In the genomic region with DNA sequence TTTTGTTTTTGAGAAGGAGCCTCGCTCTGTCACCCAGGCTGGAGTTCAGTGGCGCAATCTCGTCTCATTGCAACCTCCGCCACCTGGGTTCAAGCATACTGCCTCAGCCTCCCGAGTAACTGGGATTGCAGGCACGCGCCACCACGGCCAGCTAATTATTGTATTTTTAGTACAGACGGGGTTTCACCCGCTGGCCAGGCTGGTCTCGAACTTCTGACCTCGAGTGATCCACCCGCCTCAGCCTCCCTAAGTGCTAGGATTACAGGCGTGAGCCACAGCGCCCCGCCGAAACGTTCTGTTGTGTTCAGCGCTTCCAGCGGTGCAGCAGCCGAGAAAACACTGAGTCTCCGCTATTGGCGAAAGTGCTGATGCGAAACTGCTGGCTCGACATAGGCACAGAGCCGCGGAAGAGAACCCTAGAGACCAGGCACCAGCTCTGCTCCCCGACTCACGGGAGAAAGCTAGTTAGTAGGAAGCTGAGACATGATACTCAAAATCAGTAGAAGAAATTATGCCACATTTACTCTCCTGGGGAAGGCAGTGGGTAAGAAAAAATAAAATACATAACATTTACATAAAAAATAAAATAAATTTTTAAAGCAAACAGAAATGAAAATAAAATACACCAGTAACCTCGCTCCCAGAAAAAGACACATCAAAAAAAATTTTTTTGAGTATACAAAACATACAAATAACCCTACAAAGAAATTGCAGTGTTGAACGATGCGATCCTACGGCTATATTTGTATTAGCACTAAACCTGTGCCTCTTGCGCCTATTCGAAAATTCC, we compare ENCODE assay signal across 8 cellular contexts. TPM values are rescaled to one million over a fixed set of nuclear protein-coding genes. Genes with fewer than 3 reads are reported as not detected.
DNase-seq lines count a peak whose midpoint lies in the region; ATAC-seq and TF ChIP-seq lines count a peak whose summit lies in the region.

No MANE protein-coding gene starts in this region.

- peaks cover 37% of the 10 kb centered on the region for H3K4me1 Mint-ChIP-seq in activated CD8-positive, alpha-beta memory T cell treated with anti-CD3 and anti-CD28 coated beads, Interleukin-2, amount 10 ng/mL, durations not matched to agents 7 days and 5 days
- H3K4me1 Mint-ChIP-seq in endothelial cell (ENCODE audit: unreplicated experiment), result peaks cover 15% of the 10 kb centered on the region

- CTCF ChIA-PET in activated CD8-positive, alpha-beta memory T cell treated with anti-CD3 and anti-CD28 coated beads, Interleukin-2, amount 10 ng/mL, durations not matched to agents 7 days and 5 days (lab: Charles Lee), result interaction anchor here (0.6 to 4.9 kb wide), 11 partner anchors 9 to 601 kb away, joined by 3 to 99 read pairs (median 9); a partner anchor contains a TSS

- H3K4me3 ChIP-seq in HUES48 (ENCODE audit: low read depth, low read length), result peak overlapping the region; percentile 69

- peak overlapping the region; percentile 90 for H3K4me3 Mint-ChIP-seq in activated CD8-positive, alpha-beta memory T cell treated with anti-CD3 and anti-CD28 coated beads, Interleukin-2, amount 10 ng/mL, durations not matched to agents 7 days and 5 days
- peak overlapping the region; percentile 89 for H3K4me3 Mint-ChIP-seq in endothelial cell (ENCODE audit: unreplicated experiment)

- H3K27me3 Mint-ChIP-seq in activated CD8-positive, alpha-beta memory T cell treated with anti-CD3 and anti-CD28 coated beads, Interleukin-2, amount 10 ng/mL, durations not matched to agents 7 days and 5 days, result peaks cover 2% of the 10 kb centered on the region
- peaks cover 13% of the 10 kb centered on the region for H3K27me3 Mint-ChIP-seq in endothelial cell (ENCODE audit: unreplicated experiment)

- peak; percentile 41 for ATAC-seq in GM21360 (IDR thresholded peaks at IDR 0.05; ENCODE audit: unreplicated experiment)
- peak; percentile 65 for ATAC-seq in activated CD8-positive, alpha-beta memory T cell treated with anti-CD3 and anti-CD28 coated beads, Interleukin-2, amount 10 ng/mL, durations not matched to agents 7 days and 5 days

- H3K36me3 Mint-ChIP-seq in activated CD8-positive, alpha-beta memory T cell treated with anti-CD3 and anti-CD28 coated beads, Interleukin-2, amount 10 ng/mL, durations not matched to agents 7 days and 5 days, result peaks cover 1% of the 10 kb centered on the region
- no peaks in the 10 kb centered on the region for H3K36me3 Mint-ChIP-seq in endothelial cell (ENCODE audit: low read depth, unreplicated experiment)

- H3K4me1 ChIP-seq in HUES48 (ENCODE audit: control insufficient read depth, insufficient read depth, low read length), result peaks cover 12% of the 10 kb centered on the region

- no peaks in the 10 kb centered on the region for H3K36me3 ChIP-seq in HUES48 (ENCODE audit: control insufficient read depth, insufficient read depth, low read length)

- H3K27ac Mint-ChIP-seq in activated CD8-positive, alpha-beta memory T cell treated with anti-CD3 and anti-CD28 coated beads, Interleukin-2, amount 10 ng/mL, durations not matched to agents 7 days and 5 days, result peak overlapping the region; percentile 97
- H3K27ac Mint-ChIP-seq in endothelial cell (ENCODE audit: unreplicated experiment), result peak overlapping the region; percentile 94

- no peaks in the 10 kb centered on the region for H3K9me3 ChIP-seq in HUES48 (ENCODE audit: control insufficient read depth, insufficient read depth, low read length)

- H3K27me3 ChIP-seq in HUES48 (ENCODE audit: control insufficient read depth, insufficient read depth, low read length), result peaks cover 78% of the 10 kb centered on the region

- no peak overlapping the region for H3K27ac ChIP-seq in HUES48 (ENCODE audit: low read depth, low read length)

- H3K9ac ChIP-seq in HUES48 (ENCODE audit: low read depth, low read length), result 0 out of 2 replicates have a peak overlapping the region, but pooled peaks have one; percentile 40

- DNase-seq in CMK (ENCODE audit: low read depth) (peak; percentile 89), NOMO-1 treated with dmso at 0.1 percent for 144 hours (lab: John Stamatoyannopoulos, UW; ENCODE audit: unreplicated experiment) (peak; percentile 96), endothelial cell (ENCODE audit: low spot score) (peak; percentile 92), mucosa of gallbladder (ENCODE audit: low spot score) (peak; percentile 92)
- DNase-seq in activated CD8-positive, alpha-beta memory T cell treated with anti-CD3 and anti-CD28 coated beads, Interleukin-2, amount 10 ng/mL, durations not matched to agents 7 days and 5 days, result peak; percentile 95
- peak; percentile 83 to 84 for DNase-seq in stimulated activated CD8-positive, alpha-beta memory T cell treated with anti-CD3 and anti-CD28 coated beads, Interleukin-4, amount 100 ng/mL, for 4 hours (ENCODE audit: low read depth in 2 of 2, low spot score in 1 of 2)

- H3K9me3 Mint-ChIP-seq in activated CD8-positive, alpha-beta memory T cell treated with anti-CD3 and anti-CD28 coated beads, Interleukin-2, amount 10 ng/mL, durations not matched to agents 7 days and 5 days (ENCODE audit: low read depth), result no peaks in the 10 kb centered on the region
- no peaks in the 10 kb centered on the region for H3K9me3 Mint-ChIP-seq in endothelial cell (ENCODE audit: unreplicated experiment)

- TF ChIP-seq CTCF in endothelial cell (IDR thresholded peaks at IDR 0.05; ENCODE audit: unreplicated experiment), result no peak

RNA-seq across cellular contexts. Expression of a gene that starts 31.6 kb away (rescaled TPM):
- total RNA-seq in activated CD8-positive, alpha-beta memory T cell treated with anti-CD3 and anti-CD28 coated beads, Interleukin-2, amount 10 ng/mL, durations not matched to agents 7 days and 5 days, result 10 to 100 TPM; 14.5 to 32.0 TPM
- total RNA-seq in endothelial cell (ENCODE audit: unreplicated experiment) (1.1 TPM), mucosa of gallbladder (2.8 TPM)
